Comparison of ENCODE assay signal across 6 cellular contexts in the genomic region with DNA sequence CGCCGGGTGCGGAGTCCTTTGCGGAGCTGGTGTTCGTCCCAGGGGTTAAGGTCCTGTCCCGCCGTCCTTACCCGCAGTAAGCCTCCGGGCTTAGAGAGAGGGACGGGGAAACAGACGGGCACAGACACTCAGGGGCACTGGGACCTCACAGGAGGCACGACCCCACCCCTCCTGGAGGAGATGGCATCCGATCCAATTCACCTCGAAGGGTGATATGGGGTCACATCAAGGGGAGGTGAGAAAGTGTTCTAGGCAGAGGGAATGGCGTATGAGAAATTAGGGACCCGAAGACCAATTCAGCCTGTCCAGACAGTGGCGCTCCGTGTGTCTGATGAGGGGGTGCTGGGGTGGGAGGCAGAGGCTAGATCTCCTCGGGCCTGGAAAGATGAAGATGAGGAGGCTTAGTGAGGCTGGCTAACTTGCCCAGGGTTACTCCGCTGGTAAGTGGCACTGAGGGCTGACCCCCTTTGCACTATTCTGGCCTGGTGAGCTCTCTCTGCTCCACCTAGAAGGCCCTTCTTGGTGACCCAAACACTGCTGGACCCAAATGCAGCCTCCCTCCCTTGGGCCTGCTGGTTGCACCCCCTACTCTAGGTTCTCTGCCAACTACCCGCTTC. TPM values are rescaled to one million over a fixed set of nuclear protein-coding genes. Genes with fewer than 3 reads are reported as not detected.
A peak's percentile ranks its signal among the peaks of the same experiment; 100 is the strongest.
DNase-seq lines count a peak whose midpoint lies in the region; ATAC-seq, FAIRE-seq and TF ChIP-seq lines count a peak whose summit lies in the region.

No MANE protein-coding gene starts in this region.

- peak overlapping the region; percentile 97 for H2AFZ ChIP-seq in keratinocyte (ENCODE audit: control insufficient read depth, low read length)

- dilution Hi-C loops in keratinocyte (cut with MboI; ENCODE audit: extremely low pct_ligation_motif_present, low sequenced_read_pairs) = no loop called here

- peak overlapping the region; percentile 90 for H3K4me2 ChIP-seq in keratinocyte (ENCODE audit: control insufficient read depth, extremely low read depth, insufficient read depth, low read depth, low read length)

- H3K9me3 ChIP-seq in AG04450 (ENCODE audit: control insufficient read depth, insufficient read depth, low read length) = no peaks in the 10 kb centered on the region
- H3K9me3 ChIP-seq in SK-N-MC (ENCODE audit: low read depth, low read length) = no peaks in the 10 kb centered on the region
- no peaks in the 10 kb centered on the region for H3K9me3 ChIP-seq in keratinocyte (ENCODE audit: control insufficient read depth, low read depth, low read length)

- no peak for ATAC-seq in GM21447 (IDR thresholded peaks at IDR 0.05; ENCODE audit: unreplicated experiment)

- no peaks in the 10 kb centered on the region for H3K36me3 ChIP-seq in SK-N-MC (ENCODE audit: insufficient read depth, low read length)
- no peaks in the 10 kb centered on the region for H3K36me3 ChIP-seq in keratinocyte (ENCODE audit: control insufficient read depth in 2 of 2, extremely low read depth in 1 of 2, insufficient read depth in 2 of 2, low read length in 2 of 2)

- peak overlapping the region; percentile 99 for H3K27ac ChIP-seq in AG04450 (ENCODE audit: low read depth, low read length)
- H3K27ac ChIP-seq in SK-N-MC = peak overlapping the region; percentile 88; the same call in 1 of the 2 replicates
- H3K27ac ChIP-seq in keratinocyte (ENCODE audit: control insufficient read depth, insufficient read depth, low read length) = peak overlapping the region; percentile 100

- H4K20me1 ChIP-seq in keratinocyte (ENCODE audit: control insufficient read depth, extremely low read depth, insufficient read depth, low read length) = no peaks in the 10 kb centered on the region

- FAIRE-seq in keratinocyte (lab: Jason Lieb, UNC) = no peak

- DNase-seq in AG04450 (ENCODE audit: low read depth, low spot score) = no peak
- no peak for DNase-seq in SK-N-MC (ENCODE audit: low read depth, low spot score)
- no peak for DNase-seq in keratinocyte (ENCODE audit: low read depth, low spot score)
- no peak for DNase-seq in pons (ENCODE audit: low spot score)
- no peak for DNase-seq in HCEC 1CT

- no peaks in the 10 kb centered on the region for H3K9me1 ChIP-seq in keratinocyte (ENCODE audit: control insufficient read depth, extremely low read depth, insufficient read depth, low read length)

- POLR2A ChIA-PET in AG04450 (lab: Yijun Ruan, JAX) = interaction anchor here (0.6 to 5.5 kb wide), 8 partner anchors 12 to 191 kb away, joined by 3 to 103 read pairs (median 13); partner anchors contain the start of genes BTBD19, DYNLT4, HECTD3 and PLK3

- CTCF ChIA-PET in AG04450 (lab: Charles Lee) = interaction anchor here (1.0 kb wide), 1 partner anchor 20 kb away, joined by 3 read pairs; the partner anchor contains the start of gene PLK3

- TF ChIP-seq CTCF in AG04450 (IDR thresholded peaks at IDR 0.05; ENCODE audit: low read depth, low read length) = no peak
- no peak for TF ChIP-seq CTCF in keratinocyte (optimal IDR thresholded peaks at IDR 0.05 in 1 of 3, IDR thresholded peaks at IDR 0.05 in 1 of 3, conservative IDR thresholded peaks at IDR 0.05 in 1 of 3; ENCODE audit: extremely low read depth in 1 of 3, insufficient read depth in 2 of 3, low read length in 3 of 3)

- peaks cover 27% of the 10 kb centered on the region for H3K4me1 ChIP-seq in keratinocyte (ENCODE audit: control insufficient read depth, extremely low read depth, insufficient read depth, low read length)

- H3K4me3 ChIP-seq in AG04450 (ENCODE audit: low read depth, low read length) (peak overlapping the region; percentile 62), SK-N-MC (peak overlapping the region; percentile 72), keratinocyte (ENCODE audit: control insufficient read depth in 2 of 3, extremely low read depth in 1 of 3, insufficient read depth in 2 of 3, low read depth in 1 of 3, low read length in 3 of 3) (peak overlapping the region; percentile 11 to 83 (median 20))

- H3K9ac ChIP-seq in SK-N-MC (ENCODE audit: insufficient read length) (peak overlapping the region; percentile 64), keratinocyte (ENCODE audit: control insufficient read depth, extremely low read depth, insufficient read depth, low read length) (peak overlapping the region; percentile 98)

- H3K79me2 ChIP-seq in keratinocyte (ENCODE audit: control insufficient read depth, insufficient read depth, low read length) = no peaks in the 10 kb centered on the region

- H3K27me3 ChIP-seq in AG04450 (ENCODE audit: control insufficient read depth, insufficient read depth, low read length) (no peaks in the 10 kb centered on the region), keratinocyte (ENCODE audit: control insufficient read depth, extremely low read depth, insufficient read depth, low read length) (no peaks in the 10 kb centered on the region)

RNA-seq across cellular contexts. Expression of gene BTBD19, which starts 12.1 kb away (rescaled TPM):
- 6.9 and 7.3 TPM in 2 replicates for polyA plus RNA-seq in AG04450 (2011; rRNA removed)
- polyA minus RNA-seq in AG04450 (2011; rRNA and poly(A)+ RNA removed) = 5.0 and 10.7 TPM in 2 replicates
- 2.2 to 3.9 TPM (median 2.9 TPM) in 3 replicates for polyA plus RNA-seq in keratinocyte
- 4.7 TPM for polyA plus RNA-seq in keratinocyte (2011; ENCODE audit: low read depth)
- polyA plus RNA-seq in keratinocyte (2011; cell fraction: cytosol; rRNA removed) = 0.47 and 0.50 TPM in 2 replicates
- 19.0 and 20.5 TPM in 2 replicates for polyA plus RNA-seq in keratinocyte (2011; cell fraction: nucleus; rRNA removed)
- 1.7 and 4.0 TPM in 2 replicates for polyA plus RNA-seq in keratinocyte (2012; ENCODE audit: low replicate concordance)
- 1.1 to 2.5 TPM (median 2.2 TPM) in 3 replicates for polyA minus RNA-seq in keratinocyte
- not detected for polyA minus RNA-seq in keratinocyte (2011; cell fraction: cytosol; rRNA and poly(A)+ RNA removed)
- polyA minus RNA-seq in keratinocyte (2011; cell fraction: nucleus; rRNA and poly(A)+ RNA removed) = 5.1 and 5.5 TPM in 2 replicates

RNA-seq across cellular contexts. Expression of gene DYNLT4, which starts 13.3 kb away (rescaled TPM):
- polyA plus RNA-seq in AG04450 (2011; rRNA removed) (not detected in 2 replicates), keratinocyte (not detected in 3 replicates)
- polyA minus RNA-seq in AG04450 (2011; rRNA and poly(A)+ RNA removed) = not detected in 2 replicates
- not detected for polyA plus RNA-seq in keratinocyte (2011; ENCODE audit: low read depth)
- not detected in 2 replicates for polyA plus RNA-seq in keratinocyte (2011; cell fraction: cytosol; rRNA removed)
- not detected in 2 replicates for polyA plus RNA-seq in keratinocyte (2011; cell fraction: nucleus; rRNA removed)
- polyA plus RNA-seq in keratinocyte (2012; ENCODE audit: low replicate concordance) = 0.48 and 0.80 TPM in 2 replicates
- not detected in 3 replicates for polyA minus RNA-seq in keratinocyte
- not detected for polyA minus RNA-seq in keratinocyte (2011; cell fraction: cytosol; rRNA and poly(A)+ RNA removed)
- polyA minus RNA-seq in keratinocyte (2011; cell fraction: nucleus; rRNA and poly(A)+ RNA removed) = not detected in 2 replicates

RNA-seq across cellular contexts. Expression of gene PLK3, which starts 20.3 kb away (rescaled TPM):
- polyA plus RNA-seq in AG04450 (2011; rRNA removed) (14.2 and 20.1 TPM in 2 replicates), keratinocyte (30.6 to 34.0 TPM (median 33.5 TPM) in 3 replicates)
- polyA minus RNA-seq in AG04450 (2011; rRNA and poly(A)+ RNA removed) = 17.2 and 22.6 TPM in 2 replicates
- 38.6 TPM for polyA plus RNA-seq in keratinocyte (2011; ENCODE audit: low read depth)
- 23.9 and 32.6 TPM in 2 replicates for polyA plus RNA-seq in keratinocyte (2011; cell fraction: cytosol; rRNA removed)
- polyA plus RNA-seq in keratinocyte (2011; cell fraction: nucleus; rRNA removed) = 111 and 118 TPM in 2 replicates
- polyA plus RNA-seq in keratinocyte (2012; ENCODE audit: low replicate concordance) = 21.8 and 38.7 TPM in 2 replicates
- 30.0 to 41.4 TPM (median 39.0 TPM) in 3 replicates for polyA minus RNA-seq in keratinocyte
- polyA minus RNA-seq in keratinocyte (2011; cell fraction: cytosol; rRNA and poly(A)+ RNA removed) = 31.7 TPM
- polyA minus RNA-seq in keratinocyte (2011; cell fraction: nucleus; rRNA and poly(A)+ RNA removed) = 46.9 and 49.6 TPM in 2 replicates

RNA-seq across cellular contexts. Expression of gene PTCH2, which starts 22.6 kb away (rescaled TPM):
- polyA plus RNA-seq in AG04450 (2011; rRNA removed) (0.20 and 0.36 TPM in 2 replicates), keratinocyte (0.01 to 0.19 TPM (median 0.03 TPM) in 3 replicates)
- polyA minus RNA-seq in AG04450 (2011; rRNA and poly(A)+ RNA removed) = 0.43 and 0.69 TPM in 2 replicates
- not detected for polyA plus RNA-seq in keratinocyte (2011; ENCODE audit: low read depth)
- 0.04 TPM in 1 of 2 replicates, not detected in the other for polyA plus RNA-seq in keratinocyte (2011; cell fraction: cytosol; rRNA removed)
- polyA plus RNA-seq in keratinocyte (2011; cell fraction: nucleus; rRNA removed) = 0.60 and 0.67 TPM in 2 replicates
- 0.02 and 0.32 TPM in 2 replicates for polyA plus RNA-seq in keratinocyte (2012; ENCODE audit: low replicate concordance)
- 0.10 to 0.16 TPM (median 0.13 TPM) in 3 replicates for polyA minus RNA-seq in keratinocyte
- 1.9 TPM for polyA minus RNA-seq in keratinocyte (2011; cell fraction: cytosol; rRNA and poly(A)+ RNA removed)
- 0.11 and 0.31 TPM in 2 replicates for polyA minus RNA-seq in keratinocyte (2011; cell fraction: nucleus; rRNA and poly(A)+ RNA removed)

RNA-seq across cellular contexts. Expression of gene BEST4, which starts 32.5 kb away (rescaled TPM):
- polyA plus RNA-seq in AG04450 (2011; rRNA removed) = 0.07 and 0.17 TPM in 2 replicates
- not detected in 2 replicates for polyA minus RNA-seq in AG04450 (2011; rRNA and poly(A)+ RNA removed)
- 0.07 to 0.14 TPM (median 0.13 TPM) in 3 replicates for polyA plus RNA-seq in keratinocyte
- polyA plus RNA-seq in keratinocyte (2011; ENCODE audit: low read depth) = 0.21 TPM
- 0.03 TPM in 1 of 2 replicates, not detected in the other for polyA plus RNA-seq in keratinocyte (2011; cell fraction: cytosol; rRNA removed)
- polyA plus RNA-seq in keratinocyte (2011; cell fraction: nucleus; rRNA removed) = 0.43 and 0.53 TPM in 2 replicates
- 0.14 TPM in 1 of 2 replicates, not detected in the other for polyA plus RNA-seq in keratinocyte (2012; ENCODE audit: low replicate concordance)
- polyA minus RNA-seq in keratinocyte = 0.16 TPM in 1 of 3 replicates, not detected in the others
- not detected for polyA minus RNA-seq in keratinocyte (2011; cell fraction: cytosol; rRNA and poly(A)+ RNA removed)
- not detected in 2 replicates for polyA minus RNA-seq in keratinocyte (2011; cell fraction: nucleus; rRNA and poly(A)+ RNA removed)

Comparison
In these comparisons a context has a peak if more than half of its experiments do, and no peak if none do; other contexts are left out.
1. H3K4me3 ChIP-seq: peak in every context shown above with its lines; median percentile 72 in SK-N-MC; 62 in AG04450; 20 in keratinocyte.